Comparison of ENCODE assay signal across 8 cellular contexts in genomic region chr11:35943761-35944502, GRCh38. TPM values are rescaled to one million over a fixed set of nuclear protein-coding genes. Genes with fewer than 3 reads are reported as not detected.
DNase-seq lines count a peak whose midpoint lies in the region; TF ChIP-seq lines count a peak whose summit lies in the region.

Gene LDLRAD3 (plus strand): TSS chr11:35944062. CDS start chr11:35944099, 37 bp downstream.

- peak within 1 kb of the TSS; percentile 92 for H3K4me3 Mint-ChIP-seq in HFFc6

- H3K36me3 ChIP-seq in WERI-Rb-1 (0 out of 2 replicates have a peak, but pooled peaks cover 2% of the 10 kb centered on the region), spleen (no peaks in the 10 kb centered on the region)

- WGBS in spleen, 5 donors: 0 to 3% (median 1%) methylated on average over 20 to 95 of the region's 95 CpGs

- H3K27me3 Mint-ChIP-seq in HFFc6 (ENCODE audit: insufficient read depth): peaks cover 14% of the 10 kb centered on the region

- peaks cover 0 to 25% (median 16%) of the 10 kb centered on the region in 6 donors for H3K4me1 ChIP-seq in spleen

- H3K27ac ChIP-seq in WERI-Rb-1: peak within 1 kb of the TSS; percentile 80
- peak within 1 kb of the TSS; percentile 50 for H3K27ac ChIP-seq in cingulate gyrus (ENCODE audit: low read depth, low read length)
- H3K27ac ChIP-seq in spleen: peak within 1 kb of the TSS in 7 of 8 donors; percentile 32 to 77 (median 65)

- peak within 1 kb of the TSS; percentile 83 for H3K27ac Mint-ChIP-seq in HFFc6

- DNase-seq in GM10248 (ENCODE audit: extremely low spot score) (peak; percentile 84), HFFc6 (peak; percentile 68), NCI-H146 (lab: John Stamatoyannopoulos, UW) (peak; percentile 89), WERI-Rb-1 (peak; percentile 78), kidney glomerular epithelial cell (lab: John Stamatoyannopoulos, UW) (peak; percentile 53), spleen (peak; percentile 90)
- DNase-seq in central memory CD4-positive, alpha-beta T cell: no peak

- CTCF ChIA-PET in GM10248 (lab: Yijun Ruan, JAX): no interaction called here

- H3K9me3 ChIP-seq in WERI-Rb-1 (ENCODE audit: severe bottlenecking) (no peaks in the 10 kb centered on the region), spleen (no peaks in the 10 kb centered on the region)

- TF ChIP-seq POLR2A in spleen (IDR thresholded peaks at IDR 0.05): no peak

- TF ChIP-seq CTCF in GM10248 (IDR thresholded peaks at IDR 0.05; ENCODE audit: control extremely low read depth, extremely low read depth, low read depth, missing control alignments): no peak
- TF ChIP-seq CTCF in HFFc6 (IDR thresholded peaks at IDR 0.05): no peak
- TF ChIP-seq CTCF in WERI-Rb-1 (IDR thresholded peaks at IDR 0.05; ENCODE audit: low read depth, low read length): no peak
- TF ChIP-seq CTCF in spleen (IDR thresholded peaks at IDR 0.05 in 8 of 11, conservative IDR thresholded peaks at IDR 0.05 in 3 of 11): no peak

- H3K4me3 ChIP-seq in WERI-Rb-1 (ENCODE audit: low read depth, low read length): peak within 1 kb of the TSS; percentile 62
- peak within 1 kb of the TSS; percentile 33 to 79 (median 46) for H3K4me3 ChIP-seq in spleen

- H3K36me3 Mint-ChIP-seq in HFFc6 (ENCODE audit: low read depth): no peaks in the 10 kb centered on the region

- H3K9me3 Mint-ChIP-seq in HFFc6: no peaks in the 10 kb centered on the region

- intact Hi-C loops in spleen (cut with DNase I; ENCODE audit: low total_unique reads): no loop called here

- POLR2A ChIA-PET in GM10248 (lab: Yijun Ruan, JAX): no interaction called here

- H3K4me1 Mint-ChIP-seq in HFFc6 (ENCODE audit: low read depth): peaks cover 23% of the 10 kb centered on the region

- H3K27me3 ChIP-seq in WERI-Rb-1 (ENCODE audit: insufficient read depth, low read depth, severe bottlenecking): no peaks in the 10 kb centered on the region
- peaks cover 0 to 45% (median 0%) of the 10 kb centered on the region in 7 donors for H3K27me3 ChIP-seq in spleen (replicated peaks in 1 of 7)

RNA-seq across cellular contexts. Expression of gene LDLRAD3, which starts in this region (rescaled TPM):
- total RNA-seq in HFFc6 (2021; fragmentation: NEBNext Ultra II Directional; extraction: Animal tissue kit (Norgen Biotek cat#: 25700)): 1 to 10 TPM; 5.2 to 6.5 (median 5.6) TPM
- total RNA-seq in spleen: 1 to 10 TPM; 6.6 to 9.6 (median 8.8) TPM
- 1 to 10 TPM; 1.5 to 2.3 (median 1.7) TPM for polyA plus RNA-seq in spleen
